Comparison of ENCODE assay signal across 16 cellular contexts in genomic region chr2:64860936-64861335, GRCh38.
DNase-seq lines count a peak whose midpoint lies in the region; ATAC-seq and TF ChIP-seq lines count a peak whose summit lies in the region.
"Had no signal": no experiment of that assay in that cellular context is flagged by ENCODE, and none has a peak within 500 bp of the region (broad histone marks: within the 10 kb centered on the region; RNA-seq: fewer than 3 reads in every experiment).

No MANE protein-coding gene starts in this region.

- peaks cover 0 to 3% (median 0%) of the 10 kb centered on the region in 12 donors for H3K9me3 ChIP-seq in heart left ventricle
- H3K9me3 ChIP-seq in adrenal gland (replicated peaks in 1 of 3), result no peaks in the 10 kb centered on the region
- H3K9me3 ChIP-seq in neutrophil, result no peaks in the 10 kb centered on the region
- no peaks in the 10 kb centered on the region for H3K9me3 ChIP-seq in upper lobe of right lung

- H3K27ac ChIP-seq in heart left ventricle (peak overlapping the region in 7 of 12 donors; percentile 4 to 98 (median 94)), adrenal gland (peak overlapping the region in 3 of 5 donors; percentile 91 to 97 (median 96)), neutrophil (peak overlapping the region; percentile 97), upper lobe of right lung (peak overlapping the region; percentile 96), foreskin keratinocyte (no peak overlapping the region)

- TF ChIP-seq POLR2A in heart left ventricle (IDR thresholded peaks at IDR 0.05), result no peak
- TF ChIP-seq POLR2A in adrenal gland (IDR thresholded peaks at IDR 0.05), result no peak
- no peak for TF ChIP-seq POLR2A in erythroblast (IDR thresholded peaks at IDR 0.05; ENCODE audit: low read length)

- intact Hi-C loops in heart left ventricle (cut with DNase I) (loop anchor here in 5 of 10 donors (2.0 to 10.0 kb wide), 6 partner anchors 94 to 806 kb away; no protein-coding TSS in a partner anchor), Right ventricle myocardium superior (cut with DNase I) (no loop called here), adrenal gland (cut with DNase I) (loop anchor here (5.0 to 10.0 kb wide), 3 partner anchors 86 to 336 kb away; partner anchors contain the start of gene AFTPH (in 1 of the 2)), upper lobe of right lung (cut with DNase I) (loop anchor here (10.0 kb wide), 1 partner anchor 216 kb away; no protein-coding TSS in a partner anchor)

- WGBS in heart left ventricle, 4 donors, result 86 to 97% (median 93%) methylated on average over 1 of the region's 1 CpG
- 90 to 96% (median 92%) methylated on average over 1 of the region's 1 CpG for WGBS in adrenal gland, 4 donors

- H3K4me1 ChIP-seq in heart left ventricle (peaks cover 13 to 88% (median 36%) of the 10 kb centered on the region in 12 donors), adrenal gland (replicated peaks in 1 of 2) (peaks cover 36 to 37% of the 10 kb centered on the region in 2 donors), neutrophil (ENCODE audit: control insufficient read depth in 1 of 2, insufficient read depth in 1 of 2, low read depth in 1 of 2, low read length in 1 of 2) (peaks cover 88 to 99% of the 10 kb centered on the region in 2 experiments), upper lobe of right lung (peaks cover 36% of the 10 kb centered on the region), foreskin keratinocyte (peaks cover 11% of the 10 kb centered on the region)

- H3K27me3 ChIP-seq in heart left ventricle, result no peaks in the 10 kb centered on the region
- no peaks in the 10 kb centered on the region for H3K27me3 ChIP-seq in adrenal gland
- no peaks in the 10 kb centered on the region for H3K27me3 ChIP-seq in neutrophil
- no peaks in the 10 kb centered on the region for H3K27me3 ChIP-seq in upper lobe of right lung
- H3K27me3 ChIP-seq in foreskin keratinocyte, result no peaks in the 10 kb centered on the region
- H3K27me3 ChIP-seq: dorsolateral prefrontal cortex had no signal

- TF ChIP-seq CTCF in heart left ventricle (IDR thresholded peaks at IDR 0.05) (no peak), adrenal gland (IDR thresholded peaks at IDR 0.05) (no peak), neutrophil (IDR thresholded peaks at IDR 0.05) (no peak), upper lobe of right lung (IDR thresholded peaks at IDR 0.05) (no peak), foreskin keratinocyte (conservative IDR thresholded peaks at IDR 0.05) (no peak)

- H3K36me3 ChIP-seq in heart left ventricle (no peaks in the 10 kb centered on the region), adrenal gland (replicated peaks in 1 of 2) (no peaks in the 10 kb centered on the region), neutrophil (no peaks in the 10 kb centered on the region), upper lobe of right lung (no peaks in the 10 kb centered on the region)

- DNase-seq in heart left ventricle (no peak), Right ventricle myocardium superior (no peak), adrenal gland (no peak), upper lobe of right lung (no peak), foreskin keratinocyte (no peak), erythroblast (lab: John Stamatoyannopoulos, UW) (no peak)
- DNase-seq: activated CD4-positive, alpha-beta T cell treated with anti-CD3 and anti-CD28 coated beads for 36 hours; activated naive CD8-positive, alpha-beta T cell treated with anti-CD3 and anti-CD28 coated beads, Interleukin-2, amount 10 ng/mL, durations not matched to agents 7 days and 5 days; glutamatergic neuron; NCI-H82; stimulated activated naive CD8-positive, alpha-beta T cell treated with anti-CD3 and anti-CD28 coated beads, Interleukin-15, Interleukin-2, amounts not matched to agents 100 U/mL and 50 U/mL, for 24 hours had no signal

- H3K4me3 ChIP-seq in heart left ventricle (peak overlapping the region in 1 of 12 donors; percentile 60), adrenal gland (no peak overlapping the region), neutrophil (ENCODE audit: low read depth in 1 of 2, low read length in 1 of 2) (peak overlapping the region; percentile 12 to 68), upper lobe of right lung (no peak overlapping the region)

- ATAC-seq in heart left ventricle (no peak), Right ventricle myocardium superior (ENCODE audit: poor library complexity) (no peak), upper lobe of right lung (no peak), foreskin keratinocyte (no peak), HG03342 (IDR thresholded peaks at IDR 0.05; ENCODE audit: unreplicated experiment) (no peak)
- ATAC-seq: activated CD4-positive, alpha-beta T cell treated with anti-CD3 and anti-CD28 coated beads for 36 hours; activated T-helper 17 cell treated with anti-CD3 and anti-CD28 coated beads, Interleukin-2, amount 50 U/mL, for 72 hours; left lobe of liver had no signal

Comparison
In these comparisons a context has a peak if more than half of its experiments do, and no peak if none do; other contexts are left out.
1. H3K4me3 ChIP-seq: peak in neutrophil (2 of 2); none in adrenal gland (0 of 4) and upper lobe of right lung (single experiment).